Comparison of ENCODE assay signal across 13 cellular contexts in genomic region chr6:109318328-109318876, GRCh38.
DNase-seq lines count a peak whose midpoint lies in the region; ATAC-seq and TF ChIP-seq lines count a peak whose summit lies in the region.
"Had no signal": no experiment of that assay in that cellular context is flagged by ENCODE, and none has a peak within 500 bp of the region (broad histone marks: within the 10 kb centered on the region; RNA-seq: fewer than 3 reads in every experiment).

No MANE protein-coding gene starts in this region.

- H3K27ac ChIP-seq in transverse colon, result peak overlapping the region; percentile 83 to 87 (median 86)
- H3K27ac ChIP-seq: SJSA1, spleen had no signal

- peak; percentile 65 for TF ChIP-seq POLR2A in transverse colon (IDR thresholded peaks at IDR 0.05)

- intact Hi-C loops in Right ventricle myocardium inferior (cut with DNase I), result loop anchor here (5.0 kb wide), 1 partner anchor 64 kb away; the partner anchor contains the start of gene CD164
- intact Hi-C loops in cardiac septum (cut with DNase I), result no loop called here
- intact Hi-C loops in transverse colon (cut with DNase I; ENCODE audit: low total_unique reads), result no loop called here

- no peaks in the 10 kb centered on the region for H3K9me3 ChIP-seq in transverse colon
- no peaks in the 10 kb centered on the region for H3K9me3 ChIP-seq in BE2C
- H3K9me3 ChIP-seq: SJSA1, spleen had no signal

- WGBS in transverse colon (ENCODE audit: low coverage in 1 of 2), 2 donors, result 31% methylated on average over 11 of the region's 11 CpGs; no CpG with 5 or more reads in 1 of the 2 donors

- no peak overlapping the region for H3K4me3 ChIP-seq in transverse colon
- H3K4me3 ChIP-seq in BE2C (ENCODE audit: low read depth, low read length), result no peak overlapping the region
- H3K4me3 ChIP-seq: SJSA1, spleen had no signal

- ATAC-seq in Right ventricle myocardium inferior (peak; percentile 38), HG02981 (IDR thresholded peaks at IDR 0.05; ENCODE audit: unreplicated experiment) (no peak)
- ATAC-seq: stimulated activated effector memory CD8-positive, alpha-beta T cell treated with anti-CD3 and anti-CD28 coated beads, Interleukin-12 subunit alpha, Interleukin-12 subunit beta, amount 100 ng/mL, for 72 hours had no signal

- DNase-seq in Right ventricle myocardium inferior (ENCODE audit: missing footprints) (no peak), cardiac septum (ENCODE audit: low spot score) (no peak), anterior cingulate cortex (lab: John Stamatoyannopoulos, UW) (peak in 49 of 58 donors; percentile 15 to 93 (median 59)), middle frontal gyrus (ENCODE audit: extremely low spot score, low spot score) (peak; percentile 59), transverse colon (peak; percentile 81), BE2C (no peak), AG08396 (ENCODE audit: low spot score) (no peak)
- DNase-seq: activated CD4-positive, alpha-beta T cell treated with anti-CD3 and anti-CD28 coated beads for 48 hours; Kasumi-1; spleen had no signal

- TF ChIP-seq CTCF in transverse colon (IDR thresholded peaks at IDR 0.05) (no peak), BE2C (IDR thresholded peaks at IDR 0.05; ENCODE audit: low read depth, low read length) (no peak)

- peak; percentile 33 for TF ChIP-seq EP300 in transverse colon (IDR thresholded peaks at IDR 0.05; ENCODE audit: low read depth)

- in situ Hi-C loops in transverse colon (cut with MboI; ENCODE audit: low pct_ligation_motif_present in 1 of 4, low pct_unique_long_range_greater_than_20kb in 1 of 4, low sequenced_read_pairs in 3 of 4), result no loop called here

- H3K36me3 ChIP-seq in transverse colon (no peaks in the 10 kb centered on the region), BE2C (no peaks in the 10 kb centered on the region)
- H3K36me3 ChIP-seq: SJSA1, spleen had no signal

- H3K27me3 ChIP-seq in transverse colon, result no peaks in the 10 kb centered on the region
- H3K27me3 ChIP-seq in BE2C, result no peaks in the 10 kb centered on the region
- H3K27me3 ChIP-seq: spleen had no signal

- H3K4me1 ChIP-seq in transverse colon (peaks cover 14 to 37% (median 26%) of the 10 kb centered on the region in 4 donors), BE2C (no peaks in the 10 kb centered on the region)
- H3K4me1 ChIP-seq: SJSA1 had no signal

Comparison
In these comparisons a context has a peak if more than half of its experiments do, and no peak if none do; other contexts are left out.
1. DNase-seq: peak in anterior cingulate cortex (49 of 58), middle frontal gyrus (single experiment) and transverse colon (single experiment); none in Right ventricle myocardium inferior (single experiment), cardiac septum (single experiment), BE2C (single experiment) and AG08396 (single experiment).